8 cellular contexts compared by ENCODE assay signal in the genomic region with DNA sequence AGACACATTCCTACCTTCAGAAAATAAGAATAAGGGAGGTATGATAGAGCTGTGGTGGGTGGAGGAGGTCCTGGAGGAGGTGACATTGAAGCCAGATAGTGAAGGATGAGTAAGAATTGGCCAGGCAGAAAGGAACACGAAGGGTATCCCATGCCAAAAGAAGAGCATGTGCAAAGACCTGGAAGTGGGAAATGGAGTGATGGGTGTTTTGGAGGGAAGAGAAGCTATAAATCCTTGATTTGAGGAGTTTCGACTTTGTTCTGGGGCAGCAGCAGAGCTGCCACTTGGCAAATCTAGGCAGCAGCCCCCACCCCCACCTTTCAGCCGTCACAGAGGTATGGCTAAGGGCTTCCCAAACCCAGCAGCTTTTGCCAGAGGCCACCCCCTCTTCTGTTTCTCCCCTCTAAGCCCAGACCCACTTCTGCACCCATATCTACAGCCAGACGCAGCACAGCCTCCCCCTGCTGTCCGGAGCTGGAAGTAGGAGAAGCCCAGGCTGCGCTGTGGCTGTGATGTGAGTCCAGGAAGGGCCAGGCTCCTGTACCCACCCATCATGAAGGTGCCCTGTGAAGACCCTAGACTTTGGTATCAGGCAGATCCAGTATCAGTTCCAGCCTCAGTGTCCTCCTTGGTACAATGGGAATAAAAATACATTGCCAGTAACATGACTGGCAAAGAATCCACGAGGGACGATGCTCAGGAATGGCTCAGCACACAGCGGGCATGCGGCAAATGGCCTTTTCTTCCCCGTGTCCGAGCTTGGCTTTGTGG.
A peak's percentile ranks its signal among the peaks of the same experiment; 100 is the strongest.
DNase-seq lines count a peak whose midpoint lies in the region; ATAC-seq and TF ChIP-seq lines count a peak whose summit lies in the region.

No MANE protein-coding gene starts in this region.

- H3K4me3 ChIP-seq in WERI-Rb-1 (ENCODE audit: low read depth, low read length) (no peak overlapping the region), epithelial cell of esophagus (ENCODE audit: low read length) (no peak overlapping the region), upper lobe of right lung (no peak overlapping the region)

- peak; percentile 92 for TF ChIP-seq CTCF in WERI-Rb-1 (IDR thresholded peaks at IDR 0.05; ENCODE audit: low read depth, low read length)
- TF ChIP-seq CTCF in epithelial cell of esophagus (IDR thresholded peaks at IDR 0.05; ENCODE audit: insufficient read depth, low read depth, low read length, missing control alignments): peak; percentile 86
- peak; percentile 53 for TF ChIP-seq CTCF in upper lobe of right lung (IDR thresholded peaks at IDR 0.05)

- peaks cover 3% of the 10 kb centered on the region for H3K4me1 ChIP-seq in upper lobe of right lung

- ATAC-seq in upper lobe of right lung (peak; percentile 44), HG02870 (IDR thresholded peaks at IDR 0.05; ENCODE audit: unreplicated experiment) (no peak)

- intact Hi-C loops in upper lobe of right lung (cut with DNase I): no loop called here

- no peaks in the 10 kb centered on the region for H3K9me3 ChIP-seq in WERI-Rb-1 (ENCODE audit: severe bottlenecking)
- H3K9me3 ChIP-seq in upper lobe of right lung: no peaks in the 10 kb centered on the region

- peak; percentile 25 for DNase-seq in NK-92 treated with Interleukin-12 subunit alpha and Interleukin-12 subunit beta, amount 100 ng/mL, for 24 hours (lab: John Stamatoyannopoulos, UW)
- DNase-seq in NK-92 (lab: John Stamatoyannopoulos, UW; ENCODE audit: unreplicated experiment) (no peak), NAMALWA (ENCODE audit: low spot score) (peak; percentile 79), WERI-Rb-1 (peak; percentile 81), epithelial cell of esophagus (ENCODE audit: low read depth) (peak; percentile 70), mucosa of gallbladder (ENCODE audit: low spot score) (peak; percentile 27), upper lobe of right lung (no peak)

- peaks cover 9% of the 10 kb centered on the region for H3K36me3 ChIP-seq in WERI-Rb-1
- H3K36me3 ChIP-seq in upper lobe of right lung: no peaks in the 10 kb centered on the region

- no peak overlapping the region for H3K27ac ChIP-seq in WERI-Rb-1
- no peak overlapping the region for H3K27ac ChIP-seq in upper lobe of right lung

- H3K27me3 ChIP-seq in WERI-Rb-1 (ENCODE audit: insufficient read depth, low read depth, severe bottlenecking): no peaks in the 10 kb centered on the region
- peaks cover 59% of the 10 kb centered on the region for H3K27me3 ChIP-seq in upper lobe of right lung

Comparison
In these comparisons a context has a peak if more than half of its experiments do, and no peak if none do; other contexts are left out.
1. DNase-seq: peak in NK-92 treated with Interleukin-12 subunit alpha and Interleukin-12 subunit beta, amount 100 ng/mL, for 24 hours (single experiment), NAMALWA (single experiment), WERI-Rb-1 (single experiment), epithelial cell of esophagus (single experiment) and mucosa of gallbladder (single experiment); none in NK-92 (single experiment) and upper lobe of right lung (single experiment).
2. Peak in every context shown above with its lines, with median percentiles within 50 percentile points of each other: CTCF ChIP-seq.